In genomic region chr15:29820802-29821160, GRCh38 we compare ENCODE assay signal across 10 cellular contexts. TPM values are rescaled to one million over a fixed set of nuclear protein-coding genes. Genes with fewer than 3 reads are reported as not detected.
A peak's percentile ranks its signal among the peaks of the same experiment; 100 is the strongest.
DNase-seq lines count a peak whose midpoint lies in the region; ATAC-seq, FAIRE-seq and TF ChIP-seq lines count a peak whose summit lies in the region.
"Had no signal": no experiment of that assay in that cellular context is flagged by ENCODE, and none has a peak within 500 bp of the region (broad histone marks: within the 10 kb centered on the region; RNA-seq: fewer than 3 reads in every experiment).

No MANE protein-coding gene starts in this region.

- no peaks in the 10 kb centered on the region for H3K9me1 ChIP-seq in keratinocyte (ENCODE audit: control insufficient read depth, extremely low read depth, insufficient read depth, low read length)

- H3K9me3 ChIP-seq in HCT116 (ENCODE audit: control insufficient read depth in 1 of 2, insufficient read depth in 1 of 2, low read depth in 1 of 2, low read length in 2 of 2): no peaks in the 10 kb centered on the region
- H3K9me3 ChIP-seq in body of pancreas: no peaks in the 10 kb centered on the region
- H3K9me3 ChIP-seq in keratinocyte (ENCODE audit: control insufficient read depth, low read depth, low read length): no peaks in the 10 kb centered on the region
- no peaks in the 10 kb centered on the region for H3K9me3 ChIP-seq in skeletal muscle tissue (ENCODE audit: control insufficient read depth in 3 of 3, low read length in 3 of 3)

- 4 to 10% methylated on average over 4 of the region's 4 CpGs for WGBS in body of pancreas, 2 donors

- H3K27ac ChIP-seq in HCT116 (ENCODE audit: low read depth, low read length) (peak overlapping the region; percentile 93; the same call in 1 of the 2 replicates), body of pancreas (peak overlapping the region; percentile 96 to 100 (median 99)), keratinocyte (ENCODE audit: control insufficient read depth, insufficient read depth, low read length) (peak overlapping the region; percentile 94), skeletal muscle tissue (ENCODE audit: low read depth, low read length) (peak overlapping the region; percentile 84)

- CTCF ChIA-PET in HCT116 (lab: Charles Lee): interaction anchor here (0.5 to 1.0 kb wide), 2 partner anchors 104 to 153 kb away, joined by 3 read pairs; no protein-coding TSS in a partner anchor

- H3K36me3 ChIP-seq in HCT116 (ENCODE audit: control insufficient read depth in 1 of 2, insufficient read depth in 2 of 2, low read length in 2 of 2) (no peaks in the 10 kb centered on the region), body of pancreas (replicated peaks in 1 of 2; ENCODE audit: insufficient read depth in 1 of 2, low read depth in 2 of 2) (no peaks in the 10 kb centered on the region), keratinocyte (ENCODE audit: control insufficient read depth in 2 of 2, extremely low read depth in 1 of 2, insufficient read depth in 2 of 2, low read length in 2 of 2) (no peaks in the 10 kb centered on the region), skeletal muscle tissue (ENCODE audit: control insufficient read depth in 3 of 3, insufficient read depth in 3 of 3, low read length in 3 of 3) (no peaks in the 10 kb centered on the region)

- intact Hi-C loops in HCT116 (cut with micrococcal nuclease) (loop anchor here (1.0 to 2.0 kb wide), 2 partner anchors 45 to 100 kb away; no protein-coding TSS in a partner anchor), body of pancreas (cut with DNase I) (no loop called here)

- RAD21 ChIA-PET in HCT116 (lab: Charles Lee; ENCODE audit: low non-redundant PET in 1 of 2, low total read pairs in 2 of 2, uncharacterized antibody in 2 of 2, unreplicated experiment in 2 of 2): interaction anchor here in 1 of 2 experiments (1.1 kb wide), 1 partner anchor 100 kb away, joined by 3 read pairs; no protein-coding TSS in a partner anchor

- no peaks in the 10 kb centered on the region for H3K9me2 ChIP-seq in HCT116 (ENCODE audit: insufficient read depth)

- ATAC-seq in HCT116 (no peak), body of pancreas (no peak), GM19452 (IDR thresholded peaks at IDR 0.05; ENCODE audit: unreplicated experiment) (no peak)

- H3K4me1 ChIP-seq in HCT116 (ENCODE audit: control insufficient read depth in 1 of 2, insufficient read depth in 2 of 2, low read length in 2 of 2): peaks cover 16 to 39% of the 10 kb centered on the region in 2 experiments
- peaks cover 32% of the 10 kb centered on the region for H3K4me1 ChIP-seq in body of pancreas
- H3K4me1 ChIP-seq in keratinocyte (ENCODE audit: control insufficient read depth, extremely low read depth, insufficient read depth, low read length): peaks cover 36% of the 10 kb centered on the region
- H3K4me1 ChIP-seq in skeletal muscle tissue (ENCODE audit: control insufficient read depth in 3 of 3, insufficient read depth in 3 of 3, low read length in 3 of 3): peaks cover 14 to 18% (median 14%) of the 10 kb centered on the region in 3 donors

- H3K79me2 ChIP-seq in HCT116 (ENCODE audit: insufficient read depth, low read length): peaks cover 57% of the 10 kb centered on the region
- H3K79me2 ChIP-seq in keratinocyte (ENCODE audit: control insufficient read depth, insufficient read depth, low read length): peaks cover 57% of the 10 kb centered on the region

- H3K27me3 ChIP-seq in HCT116 (ENCODE audit: insufficient read depth, low read length): no peaks in the 10 kb centered on the region
- no peaks in the 10 kb centered on the region for H3K27me3 ChIP-seq in body of pancreas
- H3K27me3 ChIP-seq in keratinocyte (ENCODE audit: control insufficient read depth, extremely low read depth, insufficient read depth, low read length): no peaks in the 10 kb centered on the region
- no peaks in the 10 kb centered on the region for H3K27me3 ChIP-seq in skeletal muscle tissue (ENCODE audit: control insufficient read depth in 3 of 3, insufficient read depth in 3 of 3, low read length in 3 of 3)

- H3K9ac ChIP-seq in HCT116 (ENCODE audit: low read length) (peak overlapping the region; percentile 84), keratinocyte (ENCODE audit: control insufficient read depth, extremely low read depth, insufficient read depth, low read length) (peak overlapping the region; percentile 88), skeletal muscle tissue (ENCODE audit: low read depth in 1 of 3, low read length in 3 of 3) (peak overlapping the region; percentile 80 to 85 (median 85))

- TSS peak; percentile 47 for BruUV-seq in HCT116 (replicated peaks; lab: Mats Ljungman, UMichigan)

- H2AFZ ChIP-seq in HCT116 (ENCODE audit: low read depth, low read length, poor library complexity, severe bottlenecking) (no peak overlapping the region), keratinocyte (ENCODE audit: control insufficient read depth, low read length) (no peak overlapping the region)

- dilution Hi-C loops in keratinocyte (cut with MboI; ENCODE audit: extremely low pct_ligation_motif_present, low sequenced_read_pairs): no loop called here

- POLR2A ChIA-PET in HCT116 (lab: Charles Lee): interaction anchor here (1.0 to 2.5 kb wide), 2 partner anchors 76 to 106 kb away, joined by 3 to 12 read pairs; no protein-coding TSS in a partner anchor

- H3K4me2 ChIP-seq in HCT116 (ENCODE audit: low read length): peak overlapping the region; percentile 81
- peak overlapping the region; percentile 94 for H3K4me2 ChIP-seq in keratinocyte (ENCODE audit: control insufficient read depth, extremely low read depth, insufficient read depth, low read depth, low read length)

- H4K20me1 ChIP-seq in HCT116 (ENCODE audit: insufficient read depth) (no peaks in the 10 kb centered on the region), keratinocyte (ENCODE audit: control insufficient read depth, extremely low read depth, insufficient read depth, low read length) (peaks cover 3% of the 10 kb centered on the region)

- TF ChIP-seq CTCF in HCT116 (IDR thresholded peaks at IDR 0.05 in 2 of 3, conservative IDR thresholded peaks at IDR 0.05 in 1 of 3; ENCODE audit: borderline replicate concordance in 1 of 3, insufficient read depth in 1 of 3, low read depth in 2 of 3, low read length in 2 of 3) (no peak), body of pancreas (IDR thresholded peaks at IDR 0.05) (no peak), keratinocyte (optimal IDR thresholded peaks at IDR 0.05 in 1 of 3, IDR thresholded peaks at IDR 0.05 in 1 of 3, conservative IDR thresholded peaks at IDR 0.05 in 1 of 3; ENCODE audit: extremely low read depth in 1 of 3, insufficient read depth in 2 of 3, low read length in 3 of 3) (no peak)

- TF ChIP-seq POLR2A in HCT116 (IDR thresholded peaks at IDR 0.05; ENCODE audit: borderline replicate concordance, extremely low read depth, insufficient read depth, insufficient read length): no peak
- no peak for TF ChIP-seq POLR2A in body of pancreas (IDR thresholded peaks at IDR 0.05)

- DNase-seq in HCT116 (ENCODE audit: low read depth, low spot score) (no peak), body of pancreas (no peak), keratinocyte (ENCODE audit: low read depth, low spot score) (no peak), SKM-1 treated with dmso at 0.1 percent for 144 hours (lab: John Stamatoyannopoulos, UW; ENCODE audit: unreplicated experiment) (no peak), GM19240 (ENCODE audit: insufficient read length, low spot score) (no peak)
- no peak for DNase-seq in activated CD4-positive, alpha-beta T cell treated with anti-CD3 and anti-CD28 coated beads for 48 hours
- DNase-seq: natural killer cell, NCI-H1436 treated with DMSO at 0.1 percent for 48 hours had no signal

- TF ChIP-seq RAD21 in HCT116 (IDR thresholded peaks at IDR 0.05; ENCODE audit: low read depth): no peak

- no peak for FAIRE-seq in keratinocyte (lab: Jason Lieb, UNC)

- peak overlapping the region; percentile 63 to 79 for H3K4me3 ChIP-seq in HCT116 (replicated peaks in 1 of 2; ENCODE audit: low read depth in 1 of 2, low read length in 2 of 2)
- H3K4me3 ChIP-seq in body of pancreas: peak overlapping the region; percentile 42 to 48
- peak overlapping the region; percentile 64 to 92 (median 89) for H3K4me3 ChIP-seq in keratinocyte (ENCODE audit: control insufficient read depth in 2 of 3, extremely low read depth in 1 of 3, insufficient read depth in 2 of 3, low read depth in 1 of 3, low read length in 3 of 3)
- H3K4me3 ChIP-seq in skeletal muscle tissue (ENCODE audit: low read length in 3 of 3): peak overlapping the region; percentile 84 to 92 (median 86)

RNA-seq across cellular contexts. Expression of gene TJP1, which starts 1.5 kb away (rescaled TPM):
- 83.6 TPM for total RNA-seq in HCT116 (2021; ENCODE audit: unreplicated experiment)
- 34.7 and 39.7 TPM in 2 replicates for polyA plus RNA-seq in HCT116 (2012)
- 10 to 100 TPM; 68.7 to 70.9 TPM for total RNA-seq in body of pancreas
- 39.4 to 70.0 TPM (median 54.7 TPM) in 3 replicates for polyA plus RNA-seq in keratinocyte
- polyA plus RNA-seq in keratinocyte (2011; ENCODE audit: low read depth): 115 TPM
- 28.7 and 46.3 TPM in 2 replicates for polyA plus RNA-seq in keratinocyte (2011; cell fraction: cytosol; rRNA removed)
- polyA plus RNA-seq in keratinocyte (2011; cell fraction: nucleus; rRNA removed): 76.1 and 86.3 TPM in 2 replicates
- polyA plus RNA-seq in keratinocyte (2012; ENCODE audit: low replicate concordance): 49.3 and 56.8 TPM in 2 replicates
- polyA minus RNA-seq in keratinocyte: 63.8 to 113 TPM (median 72.8 TPM) in 3 replicates
- 37.4 TPM for polyA minus RNA-seq in keratinocyte (2011; cell fraction: cytosol; rRNA and poly(A)+ RNA removed)
- polyA minus RNA-seq in keratinocyte (2011; cell fraction: nucleus; rRNA and poly(A)+ RNA removed): 77.6 and 146 TPM in 2 replicates
- total RNA-seq in skeletal muscle tissue: 53.2 TPM
- total RNA-seq: natural killer cell had no signal
